ENCODE assay signal across 12 cellular contexts in the genomic region with DNA sequence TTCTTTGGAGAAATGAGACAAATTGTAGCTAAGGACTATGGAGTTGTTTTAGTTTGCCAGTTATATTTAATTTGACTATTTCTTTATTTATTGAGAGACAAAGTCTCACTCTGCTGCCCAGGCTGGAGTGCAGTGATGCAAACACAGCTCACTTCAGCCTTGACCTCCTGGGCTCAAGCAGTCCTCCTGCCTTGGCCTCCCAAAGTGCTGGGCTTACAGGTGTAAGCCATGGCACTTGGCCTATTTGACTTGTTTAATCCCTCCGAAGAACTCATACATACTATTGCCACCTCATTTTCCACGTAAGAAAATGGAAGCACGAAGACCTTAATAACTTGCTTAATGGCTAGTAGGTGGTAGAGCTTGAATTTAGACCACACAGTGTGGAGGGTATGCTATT. TPM values are rescaled to one million over a fixed set of nuclear protein-coding genes. Genes with fewer than 3 reads are reported as not detected.
A peak's percentile ranks its signal among the peaks of the same experiment; 100 is the strongest.
DNase-seq lines count a peak whose midpoint lies in the region; ATAC-seq and TF ChIP-seq lines count a peak whose summit lies in the region.
"Had no signal": no experiment of that assay in that cellular context is flagged by ENCODE, and none has a peak within 500 bp of the region (broad histone marks: within the 10 kb centered on the region; RNA-seq: fewer than 3 reads in every experiment).

No MANE protein-coding gene starts in this region.

- H3K27me3 Mint-ChIP-seq in activated naive CD4-positive, alpha-beta T cell treated with anti-CD3 and anti-CD28 coated beads for 36 hours (ENCODE audit: low read depth): no peaks in the 10 kb centered on the region
- peaks cover 16% of the 10 kb centered on the region for H3K27me3 Mint-ChIP-seq in activated T-helper 1 cell treated with anti-CD3 and anti-CD28 coated beads, Interleukin-12 subunit alpha, Interleukin-12 subunit beta, Interleukin-2, Interleukin-4 antibody, amounts not matched to agents 30 ng/mL and 10 ng/mL and 1 ng/mL, durations not matched to agents 14 hours and 24 hours and 36 hours (ENCODE audit: insufficient read depth)
- H3K27me3 Mint-ChIP-seq in endothelial cell (ENCODE audit: unreplicated experiment): peaks cover 10% of the 10 kb centered on the region
- H3K27me3 Mint-ChIP-seq in stimulated activated naive CD8-positive, alpha-beta T cell treated with anti-CD3 and anti-CD28 coated beads, Interleukin-15, amount 100 ng/mL, for 72 hours: no peaks in the 10 kb centered on the region

- CTCF ChIA-PET in activated naive CD4-positive, alpha-beta T cell treated with anti-CD3 and anti-CD28 coated beads for 36 hours (lab: Charles Lee): interaction anchor here (0.7 to 7.4 kb wide), 21 partner anchors 9 to 128 kb away, joined by 3 to 73 read pairs (median 4); a partner anchor contains a TSS

- peak overlapping the region; percentile 76 for H3K4me3 Mint-ChIP-seq in activated naive CD4-positive, alpha-beta T cell treated with anti-CD3 and anti-CD28 coated beads for 36 hours
- H3K4me3 Mint-ChIP-seq in activated T-helper 1 cell treated with anti-CD3 and anti-CD28 coated beads, Interleukin-12 subunit alpha, Interleukin-12 subunit beta, Interleukin-2, Interleukin-4 antibody, amounts not matched to agents 30 ng/mL and 10 ng/mL and 1 ng/mL, durations not matched to agents 14 hours and 24 hours and 36 hours: peak overlapping the region; percentile 67
- peak overlapping the region; percentile 76 for H3K4me3 Mint-ChIP-seq in endothelial cell (ENCODE audit: unreplicated experiment)
- H3K4me3 Mint-ChIP-seq in stimulated activated naive CD8-positive, alpha-beta T cell treated with anti-CD3 and anti-CD28 coated beads, Interleukin-15, amount 100 ng/mL, for 72 hours: peak overlapping the region; percentile 82 to 87

- DNase-seq in activated naive CD4-positive, alpha-beta T cell treated with anti-CD3 and anti-CD28 coated beads for 36 hours: no peak
- no peak for DNase-seq in activated naive CD4-positive, alpha-beta T cell treated with Interleukin-2 at 50 U/mL for 16 hours
- DNase-seq in activated T-helper 1 cell treated with anti-CD3 and anti-CD28 coated beads, Interleukin-12 subunit alpha, Interleukin-12 subunit beta, Interleukin-2, Interleukin-4 antibody, amounts not matched to agents 30 ng/mL and 10 ng/mL and 1 ng/mL, durations not matched to agents 14 hours and 24 hours and 36 hours (ENCODE audit: low spot score): no peak
- DNase-seq in endothelial cell (ENCODE audit: low spot score) (no peak), DMS114 treated with DMSO at 0.1 percent for 48 hours (lab: John Stamatoyannopoulos, UW; ENCODE audit: unreplicated experiment) (no peak), GF-D8 (lab: John Stamatoyannopoulos, UW) (no peak), middle frontal gyrus (ENCODE audit: extremely low spot score, low spot score) (no peak)
- DNase-seq in stimulated activated naive CD8-positive, alpha-beta T cell treated with anti-CD3 and anti-CD28 coated beads, Interleukin-15, amount 100 ng/mL, for 72 hours: no peak
- DNase-seq: esophagus squamous epithelium, NCI-H146, right cardiac atrium, testis had no signal

- H3K27ac Mint-ChIP-seq in activated naive CD4-positive, alpha-beta T cell treated with anti-CD3 and anti-CD28 coated beads for 36 hours: no peak overlapping the region
- peak overlapping the region; percentile 21 for H3K27ac Mint-ChIP-seq in activated T-helper 1 cell treated with anti-CD3 and anti-CD28 coated beads, Interleukin-12 subunit alpha, Interleukin-12 subunit beta, Interleukin-2, Interleukin-4 antibody, amounts not matched to agents 30 ng/mL and 10 ng/mL and 1 ng/mL, durations not matched to agents 14 hours and 24 hours and 36 hours
- no peak overlapping the region for H3K27ac Mint-ChIP-seq in endothelial cell (ENCODE audit: unreplicated experiment)
- H3K27ac Mint-ChIP-seq in stimulated activated naive CD8-positive, alpha-beta T cell treated with anti-CD3 and anti-CD28 coated beads, Interleukin-15, amount 100 ng/mL, for 72 hours: peak overlapping the region; percentile 67 to 91

- peaks cover 24% of the 10 kb centered on the region for H3K36me3 Mint-ChIP-seq in activated naive CD4-positive, alpha-beta T cell treated with anti-CD3 and anti-CD28 coated beads for 36 hours (ENCODE audit: low read depth)
- peaks cover 9% of the 10 kb centered on the region for H3K36me3 Mint-ChIP-seq in activated T-helper 1 cell treated with anti-CD3 and anti-CD28 coated beads, Interleukin-12 subunit alpha, Interleukin-12 subunit beta, Interleukin-2, Interleukin-4 antibody, amounts not matched to agents 30 ng/mL and 10 ng/mL and 1 ng/mL, durations not matched to agents 14 hours and 24 hours and 36 hours (ENCODE audit: low read depth)
- H3K36me3 Mint-ChIP-seq in endothelial cell (ENCODE audit: low read depth, unreplicated experiment): peaks cover 19% of the 10 kb centered on the region

- H3K9me3 Mint-ChIP-seq in activated naive CD4-positive, alpha-beta T cell treated with anti-CD3 and anti-CD28 coated beads for 36 hours: no peaks in the 10 kb centered on the region
- H3K9me3 Mint-ChIP-seq in activated T-helper 1 cell treated with anti-CD3 and anti-CD28 coated beads, Interleukin-12 subunit alpha, Interleukin-12 subunit beta, Interleukin-2, Interleukin-4 antibody, amounts not matched to agents 30 ng/mL and 10 ng/mL and 1 ng/mL, durations not matched to agents 14 hours and 24 hours and 36 hours: no peaks in the 10 kb centered on the region
- H3K9me3 Mint-ChIP-seq in endothelial cell (ENCODE audit: unreplicated experiment): no peaks in the 10 kb centered on the region
- no peaks in the 10 kb centered on the region for H3K9me3 Mint-ChIP-seq in stimulated activated naive CD8-positive, alpha-beta T cell treated with anti-CD3 and anti-CD28 coated beads, Interleukin-15, amount 100 ng/mL, for 72 hours

- no peak for TF ChIP-seq CTCF in endothelial cell (IDR thresholded peaks at IDR 0.05; ENCODE audit: unreplicated experiment)

- no peak for ATAC-seq in stimulated activated naive CD8-positive, alpha-beta T cell treated with anti-CD3 and anti-CD28 coated beads, Interleukin-15, amount 100 ng/mL, for 72 hours

- peaks cover 73% of the 10 kb centered on the region for H3K4me1 Mint-ChIP-seq in activated naive CD4-positive, alpha-beta T cell treated with anti-CD3 and anti-CD28 coated beads for 36 hours (ENCODE audit: low read depth)
- H3K4me1 Mint-ChIP-seq in activated T-helper 1 cell treated with anti-CD3 and anti-CD28 coated beads, Interleukin-12 subunit alpha, Interleukin-12 subunit beta, Interleukin-2, Interleukin-4 antibody, amounts not matched to agents 30 ng/mL and 10 ng/mL and 1 ng/mL, durations not matched to agents 14 hours and 24 hours and 36 hours (ENCODE audit: low read depth): peaks cover 55% of the 10 kb centered on the region
- H3K4me1 Mint-ChIP-seq in endothelial cell (ENCODE audit: unreplicated experiment): peaks cover 20% of the 10 kb centered on the region
- peaks cover 83% of the 10 kb centered on the region for H3K4me1 Mint-ChIP-seq in stimulated activated naive CD8-positive, alpha-beta T cell treated with anti-CD3 and anti-CD28 coated beads, Interleukin-15, amount 100 ng/mL, for 72 hours

- intact Hi-C loops in activated naive CD4-positive, alpha-beta T cell treated with anti-CD3 and anti-CD28 coated beads for 36 hours (cut with micrococcal nuclease): loop anchor here (2.0 kb wide), 1 partner anchor 97 kb away; no protein-coding TSS in a partner anchor
- intact Hi-C loops in activated T-helper 1 cell treated with anti-CD3 and anti-CD28 coated beads, Interleukin-12 subunit alpha, Interleukin-12 subunit beta, Interleukin-2, Interleukin-4 antibody, amounts not matched to agents 30 ng/mL and 10 ng/mL and 1 ng/mL, durations not matched to agents 14 hours and 24 hours and 36 hours (cut with micrococcal nuclease): no loop called here

RNA-seq across cellular contexts. Expression of a gene that starts 1.0 kb away (rescaled TPM):
- total RNA-seq in activated naive CD4-positive, alpha-beta T cell treated with anti-CD3 and anti-CD28 coated beads for 36 hours: 10 to 100 TPM; 49.0 to 50.6 TPM
- 14.4 and 16.6 TPM in 2 replicates for total RNA-seq in activated T-helper 1 cell treated with anti-CD3 and anti-CD28 coated beads, Interleukin-12 subunit alpha, Interleukin-12 subunit beta, Interleukin-2, Interleukin-4 antibody, amounts not matched to agents 30 ng/mL and 10 ng/mL and 1 ng/mL, durations not matched to agents 14 hours and 24 hours and 36 hours
- total RNA-seq in endothelial cell (ENCODE audit: unreplicated experiment): 81.3 TPM

RNA-seq across cellular contexts. Expression of a gene that starts 38.6 kb away (rescaled TPM):
- total RNA-seq in activated naive CD4-positive, alpha-beta T cell treated with anti-CD3 and anti-CD28 coated beads for 36 hours: 1 to 10 TPM; 9.1 to 9.9 TPM
- 2.2 and 2.4 TPM in 2 replicates for total RNA-seq in activated T-helper 1 cell treated with anti-CD3 and anti-CD28 coated beads, Interleukin-12 subunit alpha, Interleukin-12 subunit beta, Interleukin-2, Interleukin-4 antibody, amounts not matched to agents 30 ng/mL and 10 ng/mL and 1 ng/mL, durations not matched to agents 14 hours and 24 hours and 36 hours
- total RNA-seq in endothelial cell (ENCODE audit: unreplicated experiment): 0.28 TPM

RNA-seq across cellular contexts. Expression of a gene that starts 50.5 kb away (rescaled TPM):
- total RNA-seq in activated naive CD4-positive, alpha-beta T cell treated with anti-CD3 and anti-CD28 coated beads for 36 hours: 1 to 10 TPM; 7.2 to 7.7 TPM
- 4.1 and 7.4 TPM in 2 replicates for total RNA-seq in activated T-helper 1 cell treated with anti-CD3 and anti-CD28 coated beads, Interleukin-12 subunit alpha, Interleukin-12 subunit beta, Interleukin-2, Interleukin-4 antibody, amounts not matched to agents 30 ng/mL and 10 ng/mL and 1 ng/mL, durations not matched to agents 14 hours and 24 hours and 36 hours
- 0.49 TPM for total RNA-seq in endothelial cell (ENCODE audit: unreplicated experiment)

Comparison
In these comparisons a context has a peak if more than half of its experiments do, and no peak if none do; other contexts are left out.
1. H3K27ac Mint-ChIP-seq: peak in activated T-helper 1 cell treated with anti-CD3 and anti-CD28 coated beads, Interleukin-12 subunit alpha, Interleukin-12 subunit beta, Interleukin-2, Interleukin-4 antibody, amounts not matched to agents 30 ng/mL and 10 ng/mL and 1 ng/mL, durations not matched to agents 14 hours and 24 hours and 36 hours (single experiment) and stimulated activated naive CD8-positive, alpha-beta T cell treated with anti-CD3 and anti-CD28 coated beads, Interleukin-15, amount 100 ng/mL, for 72 hours (2 of 2); none in activated naive CD4-positive, alpha-beta T cell treated with anti-CD3 and anti-CD28 coated beads for 36 hours (single experiment) and endothelial cell (single experiment).
2. Peak in every context shown above with its lines, with median percentiles within 50 percentile points of each other: H3K4me3 Mint-ChIP-seq.